Comparison of ENCODE assay signal across 1 cellular context in the genomic region with DNA sequence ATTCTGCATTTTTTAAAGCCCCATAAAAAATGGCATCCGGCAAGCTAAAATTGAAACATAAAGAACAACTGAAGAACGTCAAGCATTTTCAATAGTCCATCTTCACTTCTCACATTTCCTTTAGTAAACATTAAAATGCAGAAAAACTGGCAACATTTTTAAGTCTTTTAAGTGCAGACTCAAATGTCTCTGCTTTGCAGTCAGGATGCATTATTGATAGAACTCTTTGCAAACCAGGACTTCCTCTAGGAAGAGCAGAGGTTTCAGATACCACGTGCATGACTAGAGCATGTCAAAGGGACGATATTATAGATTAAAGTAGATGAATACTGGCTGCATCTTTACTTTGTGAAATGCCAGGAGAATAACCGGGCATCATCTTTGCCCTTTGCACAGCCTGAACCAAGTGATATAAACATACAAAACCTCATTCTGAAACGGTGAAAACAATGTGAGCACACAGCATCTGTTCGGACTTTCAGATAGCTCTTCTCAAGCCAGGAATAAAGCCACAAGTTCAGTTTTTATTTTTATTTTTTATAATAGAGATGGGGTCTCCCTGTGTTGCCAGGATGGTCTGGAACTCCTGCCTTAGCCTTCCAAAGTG.
TF ChIP-seq lines count a peak whose summit lies in the region.

No MANE protein-coding gene starts in this region.

TF ChIP-seq in HepG2, 621 proteins besides CTCF, POLR2A, EP300 and RAD21 (continued from another document):
- no peak for TF ChIP-seq PBX2 (CRISPR knock-in tag; IDR thresholded peaks at IDR 0.05)
- no peak for TF ChIP-seq KDM1A (CRISPR knock-in tag; IDR thresholded peaks at IDR 0.05)
- TF ChIP-seq ZNF878 (CRISPR knock-in tag; IDR thresholded peaks at IDR 0.05): no peak
- no peak for TF ChIP-seq RARA (CRISPR knock-in tag; IDR thresholded peaks at IDR 0.05)
TF ChIP-seq in HepG2: peak in this region for 0.
